ENCODE assay signal across 25 cellular contexts in the genomic region with DNA sequence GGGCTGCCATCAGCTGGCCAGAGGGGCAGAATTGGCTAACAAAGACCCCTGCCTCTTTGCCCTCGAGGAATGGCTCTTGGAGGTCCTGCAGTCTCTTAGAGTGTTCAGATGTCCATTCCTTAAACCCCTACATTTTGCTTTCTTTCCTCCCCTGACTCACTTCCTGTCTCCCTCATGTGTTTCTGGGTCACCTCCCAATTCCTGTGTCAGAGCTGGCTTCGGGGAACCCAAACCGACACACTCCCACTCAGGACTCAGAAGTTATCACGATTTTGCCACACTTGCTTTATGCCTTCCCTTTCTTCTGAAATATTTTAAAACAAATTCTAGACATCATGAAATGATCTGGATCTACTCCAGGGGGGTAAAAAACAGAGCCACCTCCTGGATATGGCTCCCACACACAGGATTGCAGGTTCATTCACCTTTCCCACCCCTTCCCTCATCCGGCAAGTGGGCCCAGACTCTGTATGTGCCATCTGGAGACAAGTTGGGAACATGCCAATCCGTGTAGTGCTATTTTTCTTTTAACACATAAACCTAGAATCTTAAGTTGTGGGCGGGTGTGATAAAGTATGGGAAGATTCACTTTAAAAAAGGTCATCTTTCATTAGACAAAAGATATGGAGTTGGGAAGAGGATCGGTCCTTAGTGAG.
A peak's percentile ranks its signal among the peaks of the same experiment; 100 is the strongest.
DNase-seq lines count a peak whose midpoint lies in the region; ATAC-seq and TF ChIP-seq lines count a peak whose summit lies in the region.
"Had no signal": no experiment of that assay in that cellular context is flagged by ENCODE, and none has a peak within 500 bp of the region (broad histone marks: within the 10 kb centered on the region; RNA-seq: fewer than 3 reads in every experiment).

No MANE protein-coding gene starts in this region.

- no peak overlapping the region for H3K14ac ChIP-seq in IMR-90 (replicated peaks; ENCODE audit: low read depth, low read length)

- 0 out of 22 replicates have a peak overlapping the region, but pooled peaks of 1 of the 11 experiments have one; percentile 23 for H3K27ac ChIP-seq in BLaER1 treated with 17β-estradiol and CSF1 and Interleukin-3, amounts not matched to agents 10 nM and 100 nM
- H3K27ac ChIP-seq in IMR-90 (ENCODE audit: insufficient read depth, low read length) (no peak overlapping the region), dorsolateral prefrontal cortex (peak overlapping the region in 36 of 59 donors; percentile 5 to 81 (median 48))
- H3K27ac ChIP-seq: stomach had no signal

- TF ChIP-seq POLR2A in IMR-90 (IDR thresholded peaks at IDR 0.05; ENCODE audit: low read depth, low read length), result no peak

- peaks cover 4% of the 10 kb centered on the region for H3K4me1 Mint-ChIP-seq in neural crest cell
- H3K4me1 Mint-ChIP-seq in activated T-helper 1 cell treated with anti-CD3 and anti-CD28 coated beads, Interleukin-12 subunit alpha, Interleukin-12 subunit beta, Interleukin-2, Interleukin-4 antibody, amounts not matched to agents 30 ng/mL and 10 ng/mL and 1 ng/mL, durations not matched to agents 14 hours and 24 hours and 36 hours (ENCODE audit: low read depth), result no peaks in the 10 kb centered on the region
- no peaks in the 10 kb centered on the region for H3K4me1 Mint-ChIP-seq in activated naive CD8-positive, alpha-beta T cell treated with anti-CD3 and anti-CD28 coated beads for 36 hours

- H3K36me3 Mint-ChIP-seq in neural crest cell (ENCODE audit: low read depth), result no peaks in the 10 kb centered on the region
- no peaks in the 10 kb centered on the region for H3K36me3 Mint-ChIP-seq in activated T-helper 1 cell treated with anti-CD3 and anti-CD28 coated beads, Interleukin-12 subunit alpha, Interleukin-12 subunit beta, Interleukin-2, Interleukin-4 antibody, amounts not matched to agents 30 ng/mL and 10 ng/mL and 1 ng/mL, durations not matched to agents 14 hours and 24 hours and 36 hours (ENCODE audit: low read depth)
- no peaks in the 10 kb centered on the region for H3K36me3 Mint-ChIP-seq in activated naive CD8-positive, alpha-beta T cell treated with anti-CD3 and anti-CD28 coated beads for 36 hours
- H3K36me3 Mint-ChIP-seq: type B pancreatic cell had no signal

- no peak overlapping the region for H2BK20ac ChIP-seq in IMR-90 (ENCODE audit: low read depth, low read length)

- no peak overlapping the region for H2AK5ac ChIP-seq in IMR-90 (ENCODE audit: low read depth, low read length)

- H3K4me3 Mint-ChIP-seq in neural crest cell, result no peak overlapping the region
- H3K4me3 Mint-ChIP-seq in activated T-helper 1 cell treated with anti-CD3 and anti-CD28 coated beads, Interleukin-12 subunit alpha, Interleukin-12 subunit beta, Interleukin-2, Interleukin-4 antibody, amounts not matched to agents 30 ng/mL and 10 ng/mL and 1 ng/mL, durations not matched to agents 14 hours and 24 hours and 36 hours, result no peak overlapping the region
- no peak overlapping the region for H3K4me3 Mint-ChIP-seq in activated naive CD8-positive, alpha-beta T cell treated with anti-CD3 and anti-CD28 coated beads for 36 hours
- H3K4me3 Mint-ChIP-seq: activated CD8-positive, alpha-beta T cell treated with anti-CD3 and anti-CD28 coated beads, Interleukin-2, amount 10 ng/mL, durations not matched to agents 7 days and 5 days; type B pancreatic cell had no signal

- H2BK15ac ChIP-seq in IMR-90 (ENCODE audit: low read depth, low read length), result no peak overlapping the region

- no peaks in the 10 kb centered on the region for H3K27me3 ChIP-seq in BLaER1 treated with 17β-estradiol and CSF1 and Interleukin-3, amounts not matched to agents 10 nM and 100 nM
- H3K27me3 ChIP-seq in IMR-90 (ENCODE audit: control insufficient read depth, insufficient read depth, low read length), result no peaks in the 10 kb centered on the region
- H3K27me3 ChIP-seq in dorsolateral prefrontal cortex, result no peaks in the 10 kb centered on the region
- H3K27me3 ChIP-seq: stomach had no signal

- ATAC-seq in IMR-90 (ENCODE audit: low read depth) (no peak), mucosa of descending colon (no peak)
- ATAC-seq: activated CD8-positive, alpha-beta T cell treated with anti-CD3 and anti-CD28 coated beads, Interleukin-2, amount 10 ng/mL, durations not matched to agents 7 days and 5 days had no signal

- 64% methylated on average over 2 of the region's 8 CpGs; no CpG with 5 or more reads in 1 of the 2 experiments for WGBS in IMR-90 (ENCODE audit: extremely low coverage in 2 of 2, insufficient read length in 1 of 2), 2 experiments

- no peaks in the 10 kb centered on the region for H3K79me1 ChIP-seq in IMR-90 (ENCODE audit: low read depth in 1 of 2, low read length in 2 of 2)

- POLR2A ChIA-PET in IMR-90 (lab: Charles Lee; ENCODE audit: unreplicated experiment), result no interaction called here

- no peak overlapping the region for H4K5ac ChIP-seq in IMR-90 (ENCODE audit: low read depth, low read length)

- H2AK9ac ChIP-seq in IMR-90 (replicated peaks; ENCODE audit: low read depth, low read length, poor library complexity), result no peak overlapping the region

- in situ Hi-C loops in IMR-90 (cut with MboI; ENCODE audit: low sequenced_read_pairs), result no loop called here

- no peak overlapping the region for H2BK5ac ChIP-seq in IMR-90 (ENCODE audit: low read depth, low read length, poor library complexity, severe bottlenecking)

- H4K8ac ChIP-seq in IMR-90 (ENCODE audit: low read depth in 2 of 2, low read length in 2 of 2), result no peak overlapping the region

- peaks cover 0 to 6% (median 0%) of the 10 kb centered on the region in 11 experiments; a peak in 5 of 22 replicates for H3K9me3 ChIP-seq in BLaER1 treated with 17β-estradiol and CSF1 and Interleukin-3, amounts not matched to agents 10 nM and 100 nM (replicated peaks in 1 of 11)
- H3K9me3 ChIP-seq in IMR-90 (ENCODE audit: control insufficient read depth, insufficient read depth, low read length) (no peaks in the 10 kb centered on the region), mucosa of descending colon (no peaks in the 10 kb centered on the region)
- H3K9me3 ChIP-seq: stomach had no signal

- TF ChIP-seq RAD21 in IMR-90 (IDR thresholded peaks at IDR 0.05; ENCODE audit: low read length), result no peak

- peaks cover 9% of the 10 kb centered on the region for H3K9me3 Mint-ChIP-seq in neural crest cell
- H3K9me3 Mint-ChIP-seq in activated T-helper 1 cell treated with anti-CD3 and anti-CD28 coated beads, Interleukin-12 subunit alpha, Interleukin-12 subunit beta, Interleukin-2, Interleukin-4 antibody, amounts not matched to agents 30 ng/mL and 10 ng/mL and 1 ng/mL, durations not matched to agents 14 hours and 24 hours and 36 hours, result no peaks in the 10 kb centered on the region
- H3K9me3 Mint-ChIP-seq in activated naive CD8-positive, alpha-beta T cell treated with anti-CD3 and anti-CD28 coated beads for 36 hours, result no peaks in the 10 kb centered on the region

- dilution Hi-C loops in IMR-90 (cut with HindIII; ENCODE audit: low sequenced_read_pairs, unreplicated experiment), result no loop called here

- H3K23ac ChIP-seq in IMR-90 (ENCODE audit: low read depth, low read length), result 0 out of 2 replicates have a peak overlapping the region, but pooled peaks have one; percentile 35

- H3K4me3 ChIP-seq in BLaER1 treated with 17β-estradiol and CSF1 and Interleukin-3, amounts not matched to agents 10 nM and 100 nM, result no peak overlapping the region
- no peak overlapping the region for H3K4me3 ChIP-seq in IMR-90 (ENCODE audit: insufficient read depth, low read depth, low read length)
- H3K4me3 ChIP-seq in dorsolateral prefrontal cortex, result no peak overlapping the region
- no peak overlapping the region for H3K4me3 ChIP-seq in mucosa of descending colon
- H3K4me3 ChIP-seq: lung, stomach had no signal

- H3K27ac Mint-ChIP-seq in neural crest cell (ENCODE audit: unreplicated experiment), result peak overlapping the region; percentile 29
- H3K27ac Mint-ChIP-seq in activated T-helper 1 cell treated with anti-CD3 and anti-CD28 coated beads, Interleukin-12 subunit alpha, Interleukin-12 subunit beta, Interleukin-2, Interleukin-4 antibody, amounts not matched to agents 30 ng/mL and 10 ng/mL and 1 ng/mL, durations not matched to agents 14 hours and 24 hours and 36 hours, result no peak overlapping the region
- no peak overlapping the region for H3K27ac Mint-ChIP-seq in activated naive CD8-positive, alpha-beta T cell treated with anti-CD3 and anti-CD28 coated beads for 36 hours
- H3K27ac Mint-ChIP-seq: activated CD8-positive, alpha-beta T cell treated with anti-CD3 and anti-CD28 coated beads, Interleukin-2, amount 10 ng/mL, durations not matched to agents 7 days and 5 days; type B pancreatic cell had no signal

- H3K18ac ChIP-seq in IMR-90 (ENCODE audit: low read depth, low read length), result no peak overlapping the region

- DNase-seq in IMR-90 (peak; percentile 37), dorsolateral prefrontal cortex (no peak), neural crest cell (ENCODE audit: low read depth, low spot score) (no peak), NCI-H2227 (lab: John Stamatoyannopoulos, UW; ENCODE audit: unreplicated experiment) (no peak), mucosa of descending colon (no peak)
- DNase-seq in activated T-helper 1 cell treated with anti-CD3 and anti-CD28 coated beads, Interleukin-12 subunit alpha, Interleukin-12 subunit beta, Interleukin-2, Interleukin-4 antibody, amounts not matched to agents 30 ng/mL and 10 ng/mL and 1 ng/mL, durations not matched to agents 14 hours and 24 hours and 36 hours (ENCODE audit: low spot score), result no peak
- no peak for DNase-seq in activated naive CD8-positive, alpha-beta T cell treated with anti-CD3 and anti-CD28 coated beads for 36 hours
- DNase-seq: activated CD4-positive, CD25-positive, alpha-beta regulatory T cell treated with anti-CD3 and anti-CD28 coated beads, Interleukin-2, amount 50 U/mL, for 72 hours; activated CD8-positive, alpha-beta T cell treated with anti-CD3 and anti-CD28 coated beads, Interleukin-2, amount 10 ng/mL, durations not matched to agents 7 days and 5 days; amniotic stem cell; central memory CD4-positive, alpha-beta T cell; GDM1; kidney glomerular epithelial cell; NCI-H1092; NCI-H187 treated with DMSO at 0.1 percent for 48 hours; NCI-H2227 treated with DMSO at 0.1 percent for 48 hours; NCI-H774; OCI-M1; retina; SHP77; stomach; T1000 had no signal

- no TSS peak for BruUV-seq in IMR-90 (replicated peaks; lab: Mats Ljungman, UMichigan)

- CTCF ChIA-PET in IMR-90 (lab: Yijun Ruan, JAX), result no interaction called here

- no peaks in the 10 kb centered on the region for H4K20me1 ChIP-seq in BLaER1 treated with 17β-estradiol and CSF1 and Interleukin-3, amounts not matched to agents 10 nM and 100 nM
- H4K20me1 ChIP-seq in IMR-90 (ENCODE audit: insufficient read depth, low read length), result no peaks in the 10 kb centered on the region

- no peak overlapping the region for H3K9ac ChIP-seq in BLaER1 treated with 17β-estradiol and CSF1 and Interleukin-3, amounts not matched to agents 10 nM and 100 nM
- no peak overlapping the region for H3K9ac ChIP-seq in IMR-90 (ENCODE audit: low read depth, low read length)

- peaks cover 20% of the 10 kb centered on the region for H3K27me3 Mint-ChIP-seq in neural crest cell (ENCODE audit: low read depth)
- H3K27me3 Mint-ChIP-seq in activated T-helper 1 cell treated with anti-CD3 and anti-CD28 coated beads, Interleukin-12 subunit alpha, Interleukin-12 subunit beta, Interleukin-2, Interleukin-4 antibody, amounts not matched to agents 30 ng/mL and 10 ng/mL and 1 ng/mL, durations not matched to agents 14 hours and 24 hours and 36 hours (ENCODE audit: insufficient read depth), result peaks cover 2% of the 10 kb centered on the region
- H3K27me3 Mint-ChIP-seq in activated naive CD8-positive, alpha-beta T cell treated with anti-CD3 and anti-CD28 coated beads for 36 hours, result peaks cover 4% of the 10 kb centered on the region

- H2BK120ac ChIP-seq in IMR-90 (ENCODE audit: low read depth, low read length), result peak overlapping the region; percentile 6; the same call in 1 of the 2 replicates

- intact Hi-C loops in IMR-90 (cut with micrococcal nuclease), result no loop called here
- intact Hi-C loops in dorsolateral prefrontal cortex (cut with DNase I), result no loop called here
- intact Hi-C loops in activated T-helper 1 cell treated with anti-CD3 and anti-CD28 coated beads, Interleukin-12 subunit alpha, Interleukin-12 subunit beta, Interleukin-2, Interleukin-4 antibody, amounts not matched to agents 30 ng/mL and 10 ng/mL and 1 ng/mL, durations not matched to agents 14 hours and 24 hours and 36 hours (cut with micrococcal nuclease), result no loop called here
- intact Hi-C loops in mucosa of descending colon (cut with DNase I, micrococcal nuclease), result no loop called here

- peak overlapping the region; percentile 82 for H2AFZ ChIP-seq in IMR-90 (replicated peaks; ENCODE audit: low read length, poor library complexity)

- peaks cover 0 to 21% (median 7%) of the 10 kb centered on the region in 10 experiments; a peak in 11 of 20 replicates for H3K4me1 ChIP-seq in BLaER1 treated with 17β-estradiol and CSF1 and Interleukin-3, amounts not matched to agents 10 nM and 100 nM
- 0 out of 2 replicates have a peak, but pooled peaks cover 2% of the 10 kb centered on the region for H3K4me1 ChIP-seq in IMR-90 (ENCODE audit: control insufficient read depth, insufficient read depth, low read length)
- H3K4me1 ChIP-seq in mucosa of descending colon (ENCODE audit: low read depth), result no peaks in the 10 kb centered on the region

- no peak overlapping the region; the same call in 1 of the 2 replicates for H4K91ac ChIP-seq in IMR-90 (ENCODE audit: insufficient read depth, low read depth, low read length)

- peak overlapping the region in 6 of 11 experiments; percentile 24 to 74 (median 64); a peak in 11 of 22 replicates for H3K4me2 ChIP-seq in BLaER1 treated with 17β-estradiol and CSF1 and Interleukin-3, amounts not matched to agents 10 nM and 100 nM
- H3K4me2 ChIP-seq in IMR-90 (ENCODE audit: low read depth, low read length), result no peak overlapping the region

- 0 out of 2 replicates have a peak overlapping the region, but pooled peaks have one; percentile 5 for H3K4ac ChIP-seq in IMR-90 (ENCODE audit: low read depth, low read length)

- H3K9me1 ChIP-seq in IMR-90 (ENCODE audit: insufficient read depth, low read length), result 0 out of 2 replicates have a peak, but pooled peaks cover 4% of the 10 kb centered on the region

- TF ChIP-seq CTCF in IMR-90 (conservative IDR thresholded peaks at IDR 0.05; ENCODE audit: low read depth, low read length) (no peak), dorsolateral prefrontal cortex (IDR thresholded peaks at IDR 0.05 in 54 of 56, conservative IDR thresholded peaks at IDR 0.05 in 2 of 56; ENCODE audit: low read depth in 1 of 56, partially characterized antibody in 56 of 56) (no peak), neural crest cell (conservative IDR thresholded peaks at IDR 0.05) (no peak), mucosa of descending colon (IDR thresholded peaks at IDR 0.05) (no peak)

- H3K36me3 ChIP-seq in BLaER1 treated with 17β-estradiol and CSF1 and Interleukin-3, amounts not matched to agents 10 nM and 100 nM, result no peaks in the 10 kb centered on the region
- H3K36me3 ChIP-seq in IMR-90 (ENCODE audit: control insufficient read depth, insufficient read depth, low read length) (no peaks in the 10 kb centered on the region), mucosa of descending colon (ENCODE audit: low read depth) (no peaks in the 10 kb centered on the region)
- H3K36me3 ChIP-seq: stomach had no signal

- no peak overlapping the region for H3K56ac ChIP-seq in IMR-90 (ENCODE audit: extremely low read depth, insufficient read depth, low read length)
